In genomic region chr3:71315431-71315830, GRCh38 we compare ENCODE assay signal across 31 cellular contexts.
A peak's percentile ranks its signal among the peaks of the same experiment; 100 is the strongest.
DNase-seq lines count a peak whose midpoint lies in the region; ATAC-seq, FAIRE-seq and TF ChIP-seq lines count a peak whose summit lies in the region.
"Had no signal": no experiment of that assay in that cellular context is flagged by ENCODE, and none has a peak within 500 bp of the region (broad histone marks: within the 10 kb centered on the region; RNA-seq: fewer than 3 reads in every experiment).

No MANE protein-coding gene starts in this region.

- no peak for ATAC-seq in activated CD8-positive, alpha-beta T cell treated with anti-CD3 and anti-CD28 coated beads for 36 hours
- ATAC-seq in activated CD8-positive, alpha-beta T cell treated with anti-CD3 and anti-CD28 coated beads, Interleukin-2, amount 10 ng/mL, durations not matched to agents 7 days and 5 days, result no peak
- peak; percentile 22 for ATAC-seq in lung (ENCODE audit: insufficient read depth, low FRiP score)
- ATAC-seq in stimulated activated naive B cell treated with anti-CD40 and anti-IgM and Interleukin-4, amounts not matched to agents 10 μg/mL and 1 μg/mL and 100 μg/mL, for 72 hours (replicated peaks), result peak; percentile 36 to 40
- ATAC-seq: activated CD8-positive, alpha-beta memory T cell treated with anti-CD3 and anti-CD28 coated beads, Interleukin-2, amount 10 ng/mL, durations not matched to agents 7 days and 5 days; effector memory CD8-positive, alpha-beta T cell; left lobe of liver; psoas muscle had no signal

- H3K4me1 Mint-ChIP-seq in activated CD8-positive, alpha-beta T cell treated with anti-CD3 and anti-CD28 coated beads for 36 hours (ENCODE audit: low read depth), result peaks cover 63% of the 10 kb centered on the region
- peaks cover 42% of the 10 kb centered on the region for H3K4me1 Mint-ChIP-seq in activated CD8-positive, alpha-beta T cell treated with anti-CD3 and anti-CD28 coated beads, Interleukin-2, amount 10 ng/mL, durations not matched to agents 7 days and 5 days (ENCODE audit: low read depth)
- H3K4me1 Mint-ChIP-seq in activated naive CD8-positive, alpha-beta T cell (ENCODE audit: low read depth), result peaks cover 57% of the 10 kb centered on the region
- peaks cover 24 to 63% of the 10 kb centered on the region in 2 donors for H3K4me1 Mint-ChIP-seq in stimulated activated naive B cell treated with anti-CD40 and anti-IgM and Interleukin-4, amounts not matched to agents 10 μg/mL and 1 μg/mL and 100 μg/mL, for 72 hours
- H3K4me1 Mint-ChIP-seq: activated CD8-positive, alpha-beta memory T cell treated with anti-CD3 and anti-CD28 coated beads, Interleukin-2, amount 10 ng/mL, durations not matched to agents 7 days and 5 days had no signal

- DNase-seq in activated CD8-positive, alpha-beta T cell treated with anti-CD3 and anti-CD28 coated beads for 36 hours, result no peak
- DNase-seq in activated CD8-positive, alpha-beta T cell treated with anti-CD3 and anti-CD28 coated beads, Interleukin-2, amount 10 ng/mL, durations not matched to agents 7 days and 5 days, result no peak
- no peak for DNase-seq in lung (ENCODE audit: low spot score)
- DNase-seq in stimulated activated naive B cell treated with anti-CD40 and anti-IgM and Interleukin-4, amounts not matched to agents 10 μg/mL and 1 μg/mL and 100 μg/mL, for 72 hours, result no peak
- DNase-seq in HTR-8/SVneo (ENCODE audit: insufficient read length, low spot score), result no peak
- no peak for DNase-seq in NCI-H82 (lab: John Stamatoyannopoulos, UW)
- no peak for DNase-seq in ecto neural progenitor cell (ENCODE audit: low spot score)
- DNase-seq: activated CD4-positive, alpha-beta T cell treated with anti-CD3 and anti-CD28 coated beads, Interleukin-2, amount 10 ng/mL, durations not matched to agents 7 days and 5 days; activated CD8-positive, alpha-beta memory T cell treated with anti-CD3 and anti-CD28 coated beads, Interleukin-2, amount 10 ng/mL, durations not matched to agents 7 days and 5 days; activated naive CD4-positive, alpha-beta T cell treated with anti-CD3 and anti-CD28 coated beads, Interleukin-2, amount 10 ng/mL, durations not matched to agents 7 days and 5 days; anterior cingulate cortex; effector memory CD8-positive, alpha-beta T cell; erythroblast; KBM-7; mesenchymal stem cell; NCI-H1105; NCI-H187 treated with DMSO at 0.1 percent for 48 hours; NCI-H2171; NCI-H510A; psoas muscle; RPMI8226; stimulated activated CD4-positive, alpha-beta T cell treated with anti-CD3 and anti-CD28 coated beads, Interleukin-4, amount 100 ng/mL, for 1 hour; WERI-Rb-1 had no signal

- no peaks in the 10 kb centered on the region for H3K9me3 ChIP-seq in lung (ENCODE audit: control insufficient read depth in 2 of 2, insufficient read depth in 1 of 2, low read length in 1 of 2)
- H3K9me3 ChIP-seq: psoas muscle, SJSA1 had no signal

- no peaks in the 10 kb centered on the region for H3K36me3 ChIP-seq in lung (ENCODE audit: control insufficient read depth in 2 of 2, insufficient read depth in 2 of 2, low read length in 2 of 2)
- H3K36me3 ChIP-seq: SJSA1, WERI-Rb-1 had no signal

- H3K9me3 Mint-ChIP-seq in activated CD8-positive, alpha-beta T cell treated with anti-CD3 and anti-CD28 coated beads for 36 hours, result no peaks in the 10 kb centered on the region
- no peaks in the 10 kb centered on the region for H3K9me3 Mint-ChIP-seq in activated CD8-positive, alpha-beta T cell treated with anti-CD3 and anti-CD28 coated beads, Interleukin-2, amount 10 ng/mL, durations not matched to agents 7 days and 5 days (ENCODE audit: insufficient read depth)
- H3K9me3 Mint-ChIP-seq in activated naive CD8-positive, alpha-beta T cell (ENCODE audit: low read depth), result no peaks in the 10 kb centered on the region
- H3K9me3 Mint-ChIP-seq in stimulated activated naive B cell treated with anti-CD40 and anti-IgM and Interleukin-4, amounts not matched to agents 10 μg/mL and 1 μg/mL and 100 μg/mL, for 72 hours, result no peaks in the 10 kb centered on the region
- H3K9me3 Mint-ChIP-seq: activated CD4-positive, alpha-beta T cell treated with anti-CD3 and anti-CD28 coated beads, Interleukin-2, amount 10 ng/mL, durations not matched to agents 7 days and 5 days; activated naive CD4-positive, alpha-beta T cell treated with anti-CD3 and anti-CD28 coated beads, Interleukin-2, amount 10 ng/mL, durations not matched to agents 7 days and 5 days; effector memory CD8-positive, alpha-beta T cell had no signal

- no peak overlapping the region for H3K4me3 ChIP-seq in lung
- H3K4me3 ChIP-seq: coronary artery, psoas muscle, SJSA1 had no signal

- no peak overlapping the region for H3K27ac ChIP-seq in lung (ENCODE audit: low read depth in 1 of 2, low read length in 1 of 2)
- H3K27ac ChIP-seq: 22Rv1, C4-2B, coronary artery, psoas muscle, SJSA1, WERI-Rb-1 had no signal

- no peak for TF ChIP-seq CTCF in activated CD8-positive, alpha-beta T cell treated with anti-CD3 and anti-CD28 coated beads for 36 hours (IDR thresholded peaks at IDR 0.05)
- TF ChIP-seq CTCF in lung (IDR thresholded peaks at IDR 0.05; ENCODE audit: control extremely low read depth, extremely low read depth), result no peak

- CTCF ChIA-PET in activated CD8-positive, alpha-beta T cell treated with anti-CD3 and anti-CD28 coated beads for 36 hours (lab: Charles Lee), result no interaction called here
- CTCF ChIA-PET in activated CD8-positive, alpha-beta T cell treated with anti-CD3 and anti-CD28 coated beads, Interleukin-2, amount 10 ng/mL, durations not matched to agents 7 days and 5 days (lab: Charles Lee), result interaction anchor here (1.6 kb wide), 1 partner anchor 8 kb away, joined by 3 read pairs; no protein-coding TSS in a partner anchor

- H3K4me1 ChIP-seq in lung (ENCODE audit: control insufficient read depth in 2 of 2, insufficient read depth in 2 of 2, low read length in 2 of 2), result peaks cover 5 to 8% of the 10 kb centered on the region in 2 donors

- H3K36me3 Mint-ChIP-seq in activated CD8-positive, alpha-beta T cell treated with anti-CD3 and anti-CD28 coated beads for 36 hours (ENCODE audit: low read depth), result peaks cover 9% of the 10 kb centered on the region
- peaks cover 3% of the 10 kb centered on the region for H3K36me3 Mint-ChIP-seq in activated CD8-positive, alpha-beta T cell treated with anti-CD3 and anti-CD28 coated beads, Interleukin-2, amount 10 ng/mL, durations not matched to agents 7 days and 5 days (ENCODE audit: low read depth)
- peaks cover 10% of the 10 kb centered on the region for H3K36me3 Mint-ChIP-seq in activated naive CD8-positive, alpha-beta T cell
- peaks cover 6 to 9% of the 10 kb centered on the region in 2 donors for H3K36me3 Mint-ChIP-seq in stimulated activated naive B cell treated with anti-CD40 and anti-IgM and Interleukin-4, amounts not matched to agents 10 μg/mL and 1 μg/mL and 100 μg/mL, for 72 hours

- H3K27ac Mint-ChIP-seq in activated CD8-positive, alpha-beta T cell treated with anti-CD3 and anti-CD28 coated beads for 36 hours, result peak overlapping the region; percentile 60
- H3K27ac Mint-ChIP-seq in activated CD8-positive, alpha-beta T cell treated with anti-CD3 and anti-CD28 coated beads, Interleukin-2, amount 10 ng/mL, durations not matched to agents 7 days and 5 days, result no peak overlapping the region
- peak overlapping the region; percentile 92 for H3K27ac Mint-ChIP-seq in activated naive CD8-positive, alpha-beta T cell
- H3K27ac Mint-ChIP-seq in stimulated activated naive B cell treated with anti-CD40 and anti-IgM and Interleukin-4, amounts not matched to agents 10 μg/mL and 1 μg/mL and 100 μg/mL, for 72 hours, result peak overlapping the region; percentile 82
- H3K27ac Mint-ChIP-seq: activated CD4-positive, alpha-beta T cell treated with anti-CD3 and anti-CD28 coated beads, Interleukin-2, amount 10 ng/mL, durations not matched to agents 7 days and 5 days; activated CD8-positive, alpha-beta memory T cell treated with anti-CD3 and anti-CD28 coated beads, Interleukin-2, amount 10 ng/mL, durations not matched to agents 7 days and 5 days; activated naive CD4-positive, alpha-beta T cell treated with anti-CD3 and anti-CD28 coated beads, Interleukin-2, amount 10 ng/mL, durations not matched to agents 7 days and 5 days; effector memory CD8-positive, alpha-beta T cell had no signal

- 77 to 80% methylated on average over 2 of the region's 2 CpGs for WGBS in lung, 2 donors

- POLR2A ChIA-PET in activated CD8-positive, alpha-beta T cell treated with anti-CD3 and anti-CD28 coated beads for 36 hours (lab: Charles Lee), result interaction anchor here (0.7 to 1.7 kb wide), 2 partner anchors 10 to 260 kb away, joined by 5 to 6 read pairs; no protein-coding TSS in a partner anchor
- POLR2A ChIA-PET in activated CD8-positive, alpha-beta T cell treated with anti-CD3 and anti-CD28 coated beads, Interleukin-2, amount 10 ng/mL, durations not matched to agents 7 days and 5 days (lab: Charles Lee), result interaction anchor here (1.1 kb wide), 1 partner anchor 70 kb away, joined by 3 read pairs; no protein-coding TSS in a partner anchor

- H3K4me3 Mint-ChIP-seq in activated CD8-positive, alpha-beta T cell treated with anti-CD3 and anti-CD28 coated beads for 36 hours, result no peak overlapping the region
- no peak overlapping the region for H3K4me3 Mint-ChIP-seq in activated CD8-positive, alpha-beta T cell treated with anti-CD3 and anti-CD28 coated beads, Interleukin-2, amount 10 ng/mL, durations not matched to agents 7 days and 5 days
- peak overlapping the region; percentile 7 for H3K4me3 Mint-ChIP-seq in activated naive CD8-positive, alpha-beta T cell
- H3K4me3 Mint-ChIP-seq in stimulated activated naive B cell treated with anti-CD40 and anti-IgM and Interleukin-4, amounts not matched to agents 10 μg/mL and 1 μg/mL and 100 μg/mL, for 72 hours, result no peak overlapping the region
- H3K4me3 Mint-ChIP-seq: activated CD4-positive, alpha-beta T cell treated with anti-CD3 and anti-CD28 coated beads, Interleukin-2, amount 10 ng/mL, durations not matched to agents 7 days and 5 days; activated CD8-positive, alpha-beta memory T cell treated with anti-CD3 and anti-CD28 coated beads, Interleukin-2, amount 10 ng/mL, durations not matched to agents 7 days and 5 days; activated naive CD4-positive, alpha-beta T cell treated with anti-CD3 and anti-CD28 coated beads, Interleukin-2, amount 10 ng/mL, durations not matched to agents 7 days and 5 days; effector memory CD8-positive, alpha-beta T cell had no signal

- H3K27me3 Mint-ChIP-seq in activated CD8-positive, alpha-beta T cell treated with anti-CD3 and anti-CD28 coated beads for 36 hours, result no peaks in the 10 kb centered on the region
- no peaks in the 10 kb centered on the region for H3K27me3 Mint-ChIP-seq in activated CD8-positive, alpha-beta T cell treated with anti-CD3 and anti-CD28 coated beads, Interleukin-2, amount 10 ng/mL, durations not matched to agents 7 days and 5 days (ENCODE audit: low read depth)
- H3K27me3 Mint-ChIP-seq in activated naive CD8-positive, alpha-beta T cell, result no peaks in the 10 kb centered on the region
- no peaks in the 10 kb centered on the region for H3K27me3 Mint-ChIP-seq in stimulated activated naive B cell treated with anti-CD40 and anti-IgM and Interleukin-4, amounts not matched to agents 10 μg/mL and 1 μg/mL and 100 μg/mL, for 72 hours
- H3K27me3 Mint-ChIP-seq: activated CD4-positive, alpha-beta T cell treated with anti-CD3 and anti-CD28 coated beads, Interleukin-2, amount 10 ng/mL, durations not matched to agents 7 days and 5 days; effector memory CD8-positive, alpha-beta T cell had no signal

- intact Hi-C loops in activated CD8-positive, alpha-beta T cell treated with anti-CD3 and anti-CD28 coated beads for 36 hours (cut with micrococcal nuclease), result no loop called here

- no peak for FAIRE-seq in HTR-8/SVneo (lab: Jason Lieb, UNC)
- FAIRE-seq: D721Med, islet of Langerhans had no signal

- no peaks in the 10 kb centered on the region for H3K27me3 ChIP-seq in lung (ENCODE audit: control insufficient read depth, insufficient read depth)
- H3K27me3 ChIP-seq: SJSA1 had no signal

Comparison
In these comparisons a context has a peak if more than half of its experiments do, and no peak if none do; other contexts are left out.
1. ATAC-seq: peak in lung (single experiment) and stimulated activated naive B cell treated with anti-CD40 and anti-IgM and Interleukin-4, amounts not matched to agents 10 μg/mL and 1 μg/mL and 100 μg/mL, for 72 hours (2 of 2); none in activated CD8-positive, alpha-beta T cell treated with anti-CD3 and anti-CD28 coated beads for 36 hours (single experiment) and activated CD8-positive, alpha-beta T cell treated with anti-CD3 and anti-CD28 coated beads, Interleukin-2, amount 10 ng/mL, durations not matched to agents 7 days and 5 days (single experiment).